Comparison of ENCODE assay signal across 2 cellular contexts in genomic region chr21:45927851-45928850, GRCh38.
TF ChIP-seq lines count a peak whose summit lies in the region.

No MANE protein-coding gene starts in this region.

TF ChIP-seq in HepG2, 621 proteins besides CTCF, POLR2A, EP300 and RAD21 (continued from another document):
- TF ChIP-seq ZNF775 (CRISPR knock-in tag; IDR thresholded peaks at IDR 0.05; ENCODE audit: borderline replicate concordance) (no peak), ZBTB42 (CRISPR knock-in tag; IDR thresholded peaks at IDR 0.05) (no peak)

TF ChIP-seq in GM23338, 12 proteins besides CTCF, POLR2A, EP300 and RAD21 (continued from another document):
- TF ChIP-seq, protein P1, sequence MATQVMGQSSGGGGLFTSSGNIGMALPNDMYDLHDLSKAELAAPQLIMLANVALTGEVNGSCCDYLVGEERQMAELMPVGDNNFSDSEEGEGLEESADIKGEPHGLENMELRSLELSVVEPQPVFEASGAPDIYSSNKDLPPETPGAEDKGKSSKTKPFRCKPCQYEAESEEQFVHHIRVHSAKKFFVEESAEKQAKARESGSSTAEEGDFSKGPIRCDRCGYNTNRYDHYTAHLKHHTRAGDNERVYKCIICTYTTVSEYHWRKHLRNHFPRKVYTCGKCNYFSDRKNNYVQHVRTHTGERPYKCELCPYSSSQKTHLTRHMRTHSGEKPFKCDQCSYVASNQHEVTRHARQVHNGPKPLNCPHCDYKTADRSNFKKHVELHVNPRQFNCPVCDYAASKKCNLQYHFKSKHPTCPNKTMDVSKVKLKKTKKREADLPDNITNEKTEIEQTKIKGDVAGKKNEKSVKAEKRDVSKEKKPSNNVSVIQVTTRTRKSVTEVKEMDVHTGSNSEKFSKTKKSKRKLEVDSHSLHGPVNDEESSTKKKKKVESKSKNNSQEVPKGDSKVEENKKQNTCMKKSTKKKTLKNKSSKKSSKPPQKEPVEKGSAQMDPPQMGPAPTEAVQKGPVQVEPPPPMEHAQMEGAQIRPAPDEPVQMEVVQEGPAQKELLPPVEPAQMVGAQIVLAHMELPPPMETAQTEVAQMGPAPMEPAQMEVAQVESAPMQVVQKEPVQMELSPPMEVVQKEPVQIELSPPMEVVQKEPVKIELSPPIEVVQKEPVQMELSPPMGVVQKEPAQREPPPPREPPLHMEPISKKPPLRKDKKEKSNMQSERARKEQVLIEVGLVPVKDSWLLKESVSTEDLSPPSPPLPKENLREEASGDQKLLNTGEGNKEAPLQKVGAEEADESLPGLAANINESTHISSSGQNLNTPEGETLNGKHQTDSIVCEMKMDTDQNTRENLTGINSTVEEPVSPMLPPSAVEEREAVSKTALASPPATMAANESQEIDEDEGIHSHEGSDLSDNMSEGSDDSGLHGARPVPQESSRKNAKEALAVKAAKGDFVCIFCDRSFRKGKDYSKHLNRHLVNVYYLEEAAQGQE (IDR thresholded peaks at IDR 0.05; ENCODE audit: unreplicated experiment), result no peak
- TF ChIP-seq, protein P2, sequence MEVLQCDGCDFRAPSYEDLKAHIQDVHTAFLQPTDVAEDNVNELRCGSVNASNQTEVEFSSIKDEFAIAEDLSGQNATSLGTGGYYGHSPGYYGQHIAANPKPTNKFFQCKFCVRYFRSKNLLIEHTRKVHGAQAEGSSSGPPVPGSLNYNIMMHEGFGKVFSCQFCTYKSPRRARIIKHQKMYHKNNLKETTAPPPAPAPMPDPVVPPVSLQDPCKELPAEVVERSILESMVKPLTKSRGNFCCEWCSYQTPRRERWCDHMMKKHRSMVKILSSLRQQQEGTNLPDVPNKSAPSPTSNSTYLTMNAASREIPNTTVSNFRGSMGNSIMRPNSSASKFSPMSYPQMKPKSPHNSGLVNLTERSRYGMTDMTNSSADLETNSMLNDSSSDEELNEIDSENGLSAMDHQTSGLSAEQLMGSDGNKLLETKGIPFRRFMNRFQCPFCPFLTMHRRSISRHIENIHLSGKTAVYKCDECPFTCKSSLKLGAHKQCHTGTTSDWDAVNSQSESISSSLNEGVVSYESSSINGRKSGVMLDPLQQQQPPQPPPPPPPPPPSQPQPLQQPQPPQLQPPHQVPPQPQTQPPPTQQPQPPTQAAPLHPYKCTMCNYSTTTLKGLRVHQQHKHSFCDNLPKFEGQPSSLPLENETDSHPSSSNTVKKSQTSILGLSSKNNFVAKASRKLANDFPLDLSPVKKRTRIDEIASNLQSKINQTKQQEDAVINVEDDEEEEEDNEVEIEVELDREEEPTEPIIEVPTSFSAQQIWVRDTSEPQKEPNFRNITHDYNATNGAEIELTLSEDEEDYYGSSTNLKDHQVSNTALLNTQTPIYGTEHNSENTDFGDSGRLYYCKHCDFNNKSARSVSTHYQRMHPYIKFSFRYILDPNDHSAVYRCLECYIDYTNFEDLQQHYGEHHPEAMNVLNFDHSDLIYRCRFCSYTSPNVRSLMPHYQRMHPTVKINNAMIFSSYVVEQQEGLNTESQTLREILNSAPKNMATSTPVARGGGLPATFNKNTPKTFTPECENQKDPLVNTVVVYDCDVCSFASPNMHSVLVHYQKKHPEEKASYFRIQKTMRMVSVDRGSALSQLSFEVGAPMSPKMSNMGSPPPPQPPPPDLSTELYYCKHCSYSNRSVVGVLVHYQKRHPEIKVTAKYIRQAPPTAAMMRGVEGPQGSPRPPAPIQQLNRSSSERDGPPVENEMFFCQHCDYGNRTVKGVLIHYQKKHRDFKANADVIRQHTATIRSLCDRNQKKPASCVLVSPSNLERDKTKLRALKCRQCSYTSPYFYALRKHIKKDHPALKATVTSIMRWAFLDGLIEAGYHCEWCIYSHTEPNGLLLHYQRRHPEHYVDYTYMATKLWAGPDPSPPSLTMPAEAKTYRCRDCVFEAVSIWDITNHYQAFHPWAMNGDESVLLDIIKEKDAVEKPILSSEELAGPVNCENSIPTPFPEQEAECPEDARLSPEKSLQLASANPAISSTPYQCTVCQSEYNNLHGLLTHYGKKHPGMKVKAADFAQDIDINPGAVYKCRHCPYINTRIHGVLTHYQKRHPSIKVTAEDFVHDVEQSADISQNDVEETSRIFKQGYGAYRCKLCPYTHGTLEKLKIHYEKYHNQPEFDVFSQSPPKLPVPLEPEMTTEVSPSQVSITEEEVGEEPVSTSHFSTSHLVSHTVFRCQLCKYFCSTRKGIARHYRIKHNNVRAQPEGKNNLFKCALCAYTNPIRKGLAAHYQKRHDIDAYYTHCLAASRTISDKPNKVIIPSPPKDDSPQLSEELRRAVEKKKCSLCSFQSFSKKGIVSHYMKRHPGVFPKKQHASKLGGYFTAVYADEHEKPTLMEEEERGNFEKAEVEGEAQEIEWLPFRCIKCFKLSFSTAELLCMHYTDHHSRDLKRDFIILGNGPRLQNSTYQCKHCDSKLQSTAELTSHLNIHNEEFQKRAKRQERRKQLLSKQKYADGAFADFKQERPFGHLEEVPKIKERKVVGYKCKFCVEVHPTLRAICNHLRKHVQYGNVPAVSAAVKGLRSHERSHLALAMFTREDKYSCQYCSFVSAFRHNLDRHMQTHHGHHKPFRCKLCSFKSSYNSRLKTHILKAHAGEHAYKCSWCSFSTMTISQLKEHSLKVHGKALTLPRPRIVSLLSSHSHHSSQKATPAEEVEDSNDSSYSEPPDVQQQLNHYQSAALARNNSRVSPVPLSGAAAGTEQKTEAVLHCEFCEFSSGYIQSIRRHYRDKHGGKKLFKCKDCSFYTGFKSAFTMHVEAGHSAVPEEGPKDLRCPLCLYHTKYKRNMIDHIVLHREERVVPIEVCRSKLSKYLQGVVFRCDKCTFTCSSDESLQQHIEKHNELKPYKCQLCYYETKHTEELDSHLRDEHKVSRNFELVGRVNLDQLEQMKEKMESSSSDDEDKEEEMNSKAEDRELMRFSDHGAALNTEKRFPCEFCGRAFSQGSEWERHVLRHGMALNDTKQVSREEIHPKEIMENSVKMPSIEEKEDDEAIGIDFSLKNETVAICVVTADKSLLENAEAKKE (CRISPR knock-in tag; IDR thresholded peaks at IDR 0.05), result no peak
- TF ChIP-seq CREB1 (CRISPR knock-in tag; IDR thresholded peaks at IDR 0.05; ENCODE audit: low read depth) (no peak), EZH2 (IDR thresholded peaks at IDR 0.05; ENCODE audit: low read depth, unreplicated experiment) (no peak), JUNB (IDR thresholded peaks at IDR 0.05; ENCODE audit: unreplicated experiment) (no peak), NANOG (IDR thresholded peaks at IDR 0.05; ENCODE audit: borderline replicate concordance) (no peak)
TF ChIP-seq in GM23338: peak in this region for 0.
